ENCODE assay signal across 22 cellular contexts in the genomic region with DNA sequence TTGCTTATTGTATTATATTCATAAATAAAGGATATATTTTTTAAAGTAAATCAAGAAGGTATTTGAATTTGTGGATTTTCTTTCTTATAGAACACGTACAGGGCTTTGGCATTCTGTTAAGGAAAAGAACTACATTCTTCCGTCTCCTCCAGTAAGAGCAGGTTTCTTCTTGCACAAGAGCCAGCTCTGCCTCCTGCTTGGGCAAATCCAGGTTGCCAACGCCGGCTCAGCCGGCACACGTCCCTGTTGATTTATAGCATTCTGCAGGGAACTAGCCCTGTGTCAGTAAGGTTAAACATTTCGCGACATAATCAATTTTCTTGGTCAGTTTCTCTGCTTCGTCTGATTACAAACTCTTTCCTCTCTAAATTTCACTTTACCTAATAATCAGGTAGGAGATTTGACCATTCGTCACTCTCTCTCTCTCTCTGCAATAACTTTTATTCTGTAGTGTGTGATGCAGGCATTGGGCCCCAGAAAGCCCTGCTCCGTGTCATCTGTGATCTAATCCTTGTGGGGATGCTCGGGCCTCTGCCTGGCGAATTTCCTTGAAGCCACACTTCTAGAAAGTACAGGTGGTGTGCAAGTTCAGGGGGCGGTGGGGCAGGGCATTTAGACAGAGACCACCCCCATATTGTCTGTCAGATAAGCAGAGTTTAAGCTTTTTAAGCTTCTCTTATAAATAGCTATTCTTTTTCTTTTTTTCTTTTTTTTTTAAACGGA. TPM values are rescaled to one million over a fixed set of nuclear protein-coding genes. Genes with fewer than 3 reads are reported as not detected.
"Had no signal": no experiment of that assay in that cellular context is flagged by ENCODE, and none has a peak within 500 bp of the region (broad histone marks: within the 10 kb centered on the region; RNA-seq: fewer than 3 reads in every experiment).

No MANE protein-coding gene starts in this region.

- ATAC-seq: activated CD8-positive, alpha-beta T cell treated with anti-CD3 and anti-CD28 coated beads for 36 hours; activated T-helper 17 cell treated with anti-CD3 and anti-CD28 coated beads, Interleukin-2, amount 50 U/mL, for 72 hours; natural killer cell; stimulated activated memory B cell treated with anti-CD40 and anti-IgM and Interleukin-4, amounts not matched to agents 10 μg/mL and 1 μg/mL and 100 μg/mL, for 72 hours had no signal

- H3K27me3 ChIP-seq: sigmoid colon, testis, upper lobe of left lung had no signal

- H2AFZ ChIP-seq: parathyroid adenoma had no signal

- H3K4me1 ChIP-seq: parathyroid adenoma, sigmoid colon, testis, upper lobe of left lung had no signal

- DNase-seq: activated B cell treated with CpG ODN at 0.5 μM for 24 hours; activated CD4-positive, alpha-beta T cell treated with anti-CD3 and anti-CD28 coated beads for 4 hours; activated CD8-positive, alpha-beta T cell treated with anti-CD3 and anti-CD28 coated beads for 36 hours; activated naive CD4-positive, alpha-beta T cell; activated naive CD8-positive, alpha-beta T cell treated with anti-CD3 and anti-CD28 coated beads for 36 hours; activated T-cell treated with anti-CD3 and anti-CD28 coated beads, Interleukin-2, amount 50 U/mL, for 1 hour; amniotic stem cell; immature natural killer cell; mesenchymal stem cell; natural killer cell; sigmoid colon; stimulated activated CD4-positive, alpha-beta T cell treated with anti-CD3 and anti-CD28 coated beads, Interleukin-4, amount 100 ng/mL, for 4 hours; T-helper 2 cell; testis had no signal

- H3K4me1 Mint-ChIP-seq: activated B cell treated with CpG ODN at 0.5 μM for 24 hours; activated naive CD8-positive, alpha-beta T cell treated with anti-CD3 and anti-CD28 coated beads for 36 hours; activated T-helper 17 cell treated with anti-CD3 and anti-CD28 coated beads, Interleukin-2, amount 50 U/mL, for 72 hours; immature natural killer cell; natural killer cell; stimulated activated memory B cell treated with anti-CD40 and anti-IgM and Interleukin-4, amounts not matched to agents 10 μg/mL and 1 μg/mL and 100 μg/mL, for 72 hours had no signal

- H3K9me3 Mint-ChIP-seq: activated B cell treated with CpG ODN at 0.5 μM for 24 hours; activated CD8-positive, alpha-beta T cell treated with anti-CD3 and anti-CD28 coated beads for 36 hours; activated naive CD8-positive, alpha-beta T cell treated with anti-CD3 and anti-CD28 coated beads for 36 hours; activated T-helper 17 cell treated with anti-CD3 and anti-CD28 coated beads, Interleukin-2, amount 50 U/mL, for 72 hours; immature natural killer cell; natural killer cell; stimulated activated memory B cell treated with anti-CD40 and anti-IgM and Interleukin-4, amounts not matched to agents 10 μg/mL and 1 μg/mL and 100 μg/mL, for 72 hours had no signal

- FAIRE-seq: colon, TTC549 had no signal

- H3K4me3 Mint-ChIP-seq: activated B cell treated with CpG ODN at 0.5 μM for 24 hours; activated CD8-positive, alpha-beta T cell treated with anti-CD3 and anti-CD28 coated beads for 36 hours; activated naive CD8-positive, alpha-beta T cell treated with anti-CD3 and anti-CD28 coated beads for 36 hours; activated T-helper 17 cell treated with anti-CD3 and anti-CD28 coated beads, Interleukin-2, amount 50 U/mL, for 72 hours; immature natural killer cell; natural killer cell; stimulated activated memory B cell treated with anti-CD40 and anti-IgM and Interleukin-4, amounts not matched to agents 10 μg/mL and 1 μg/mL and 100 μg/mL, for 72 hours had no signal

- H3K4me3 ChIP-seq: sigmoid colon, testis, upper lobe of left lung had no signal

- H3K79me2 ChIP-seq: parathyroid adenoma had no signal

- H3K27ac ChIP-seq: parathyroid adenoma, sigmoid colon, testis, upper lobe of left lung had no signal

- H3K36me3 ChIP-seq: sigmoid colon, upper lobe of left lung had no signal

- H3K27ac Mint-ChIP-seq: activated B cell treated with CpG ODN at 0.5 μM for 24 hours; activated CD8-positive, alpha-beta T cell treated with anti-CD3 and anti-CD28 coated beads for 36 hours; activated naive CD8-positive, alpha-beta T cell treated with anti-CD3 and anti-CD28 coated beads for 36 hours; activated T-helper 17 cell treated with anti-CD3 and anti-CD28 coated beads, Interleukin-2, amount 50 U/mL, for 72 hours; immature natural killer cell; natural killer cell; stimulated activated memory B cell treated with anti-CD40 and anti-IgM and Interleukin-4, amounts not matched to agents 10 μg/mL and 1 μg/mL and 100 μg/mL, for 72 hours had no signal

- H3K36me3 Mint-ChIP-seq: activated naive CD8-positive, alpha-beta T cell treated with anti-CD3 and anti-CD28 coated beads for 36 hours; immature natural killer cell; natural killer cell; stimulated activated memory B cell treated with anti-CD40 and anti-IgM and Interleukin-4, amounts not matched to agents 10 μg/mL and 1 μg/mL and 100 μg/mL, for 72 hours had no signal

RNA-seq across cellular contexts. Expression of gene GPR12, which starts 53.2 kb away (rescaled TPM):
- total RNA-seq: activated B cell treated with CpG ODN at 0.5 μM for 24 hours; activated CD8-positive, alpha-beta T cell treated with anti-CD3 and anti-CD28 coated beads for 36 hours; activated naive CD8-positive, alpha-beta T cell treated with anti-CD3 and anti-CD28 coated beads for 36 hours; activated T-helper 17 cell treated with anti-CD3 and anti-CD28 coated beads, Interleukin-2, amount 50 U/mL, for 72 hours; cardiac septum; liver; natural killer cell; upper lobe of left lung had no signal
- polyA plus RNA-seq: liver had no signal
